Comparison of ENCODE assay signal across 1 cellular context in genomic region chr2:8481463-8482009, GRCh38.
TF ChIP-seq lines count a peak whose summit lies in the region.

No MANE protein-coding gene starts in this region.

TF ChIP-seq in GM12878, 131 proteins besides CTCF, POLR2A, EP300 and RAD21 (continued from another document and continues in another):
- TF ChIP-seq BCLAF1 (IDR thresholded peaks at IDR 0.05) (no peak), CHD2 (IDR thresholded peaks at IDR 0.05; ENCODE audit: borderline replicate concordance, low read depth, low read length) (0 out of 2 replicates have a peak, but pooled peaks have one; percentile 40), GABPA (IDR thresholded peaks at IDR 0.05; ENCODE audit: low read depth) (no peak), DPF2 (IDR thresholded peaks at IDR 0.05) (peak; percentile 78), PML (IDR thresholded peaks at IDR 0.05; ENCODE audit: low read length) (no peak), JUNB (IDR thresholded peaks at IDR 0.05) (peak; percentile 51; the same call in 1 of the 2 replicates), RBBP5 (conservative IDR thresholded peaks at IDR 0.05) (no peak), RAD51 (IDR thresholded peaks at IDR 0.05) (no peak), POLR2AphosphoS5 (IDR thresholded peaks at IDR 0.05; ENCODE audit: low read length) (no peak), MTA3 (IDR thresholded peaks at IDR 0.05; ENCODE audit: borderline replicate concordance, low read length) (no peak; the same call in 1 of the 2 replicates), RB1 (IDR thresholded peaks at IDR 0.05; ENCODE audit: borderline replicate concordance) (no peak), IRF4 (IDR thresholded peaks at IDR 0.05; ENCODE audit: low read depth, low read length) (no peak; the same call in 1 of the 2 replicates), CHD4 (IDR thresholded peaks at IDR 0.05) (no peak), SMAD5 (IDR thresholded peaks at IDR 0.05; ENCODE audit: low read depth) (no peak), E2F8 (IDR thresholded peaks at IDR 0.05; ENCODE audit: low read depth, partially characterized antibody) (no peak), SIX5 (IDR thresholded peaks at IDR 0.05; ENCODE audit: low read depth, low read length, severe bottlenecking) (no peak), RUNX3 (IDR thresholded peaks at IDR 0.05; ENCODE audit: low read length) (peak; percentile 94), ATF2 (IDR thresholded peaks at IDR 0.05; ENCODE audit: low read length) (peak; percentile 89), TCF12 (IDR thresholded peaks at IDR 0.05; ENCODE audit: low read depth, low read length) (no peak; the same call in 1 of the 2 replicates), TCF3 (IDR thresholded peaks at IDR 0.05; ENCODE audit: borderline replicate concordance, insufficient read depth, low read depth, low read length) (0 out of 2 replicates have a peak, but pooled peaks have one; percentile 38), POLR2AphosphoS2 (IDR thresholded peaks at IDR 0.05; ENCODE audit: low read depth, low read length) (no peak), CBFB (IDR thresholded peaks at IDR 0.05; ENCODE audit: low read depth) (peak; percentile 87), ETV6 (conservative IDR thresholded peaks at IDR 0.05 in 1 of 2, IDR thresholded peaks at IDR 0.05 in 1 of 2; ENCODE audit: borderline replicate concordance in 1 of 2, low read depth in 1 of 2) (no peak), ZBTB33 (IDR thresholded peaks at IDR 0.05) (no peak), KAT2A (conservative IDR thresholded peaks at IDR 0.05; ENCODE audit: control insufficient read depth, low read depth, low read length) (no peak), ZNF24 (IDR thresholded peaks at IDR 0.05) (no peak), ESRRA (IDR thresholded peaks at IDR 0.05; ENCODE audit: low read length) (no peak), HDGF (IDR thresholded peaks at IDR 0.05) (0 out of 2 replicates have a peak, but pooled peaks have one; percentile 59), MEF2A (IDR thresholded peaks at IDR 0.05; ENCODE audit: insufficient read depth, low read depth, low read length) (no peak), ZNF274 (IDR thresholded peaks at IDR 0.05; ENCODE audit: insufficient read depth, insufficient read length) (no peak), FOXK2 (IDR thresholded peaks at IDR 0.05) (no peak), PAX8 (IDR thresholded peaks at IDR 0.05) (no peak), CBX3 (IDR thresholded peaks at IDR 0.05; ENCODE audit: borderline replicate concordance, low read depth) (no peak), IRF3 (IDR thresholded peaks at IDR 0.05) (no peak), JUND (IDR thresholded peaks at IDR 0.05; ENCODE audit: low read depth, low read length) (peak; percentile 17; the same call in 1 of the 2 replicates)
- TF ChIP-seq, protein P1, sequence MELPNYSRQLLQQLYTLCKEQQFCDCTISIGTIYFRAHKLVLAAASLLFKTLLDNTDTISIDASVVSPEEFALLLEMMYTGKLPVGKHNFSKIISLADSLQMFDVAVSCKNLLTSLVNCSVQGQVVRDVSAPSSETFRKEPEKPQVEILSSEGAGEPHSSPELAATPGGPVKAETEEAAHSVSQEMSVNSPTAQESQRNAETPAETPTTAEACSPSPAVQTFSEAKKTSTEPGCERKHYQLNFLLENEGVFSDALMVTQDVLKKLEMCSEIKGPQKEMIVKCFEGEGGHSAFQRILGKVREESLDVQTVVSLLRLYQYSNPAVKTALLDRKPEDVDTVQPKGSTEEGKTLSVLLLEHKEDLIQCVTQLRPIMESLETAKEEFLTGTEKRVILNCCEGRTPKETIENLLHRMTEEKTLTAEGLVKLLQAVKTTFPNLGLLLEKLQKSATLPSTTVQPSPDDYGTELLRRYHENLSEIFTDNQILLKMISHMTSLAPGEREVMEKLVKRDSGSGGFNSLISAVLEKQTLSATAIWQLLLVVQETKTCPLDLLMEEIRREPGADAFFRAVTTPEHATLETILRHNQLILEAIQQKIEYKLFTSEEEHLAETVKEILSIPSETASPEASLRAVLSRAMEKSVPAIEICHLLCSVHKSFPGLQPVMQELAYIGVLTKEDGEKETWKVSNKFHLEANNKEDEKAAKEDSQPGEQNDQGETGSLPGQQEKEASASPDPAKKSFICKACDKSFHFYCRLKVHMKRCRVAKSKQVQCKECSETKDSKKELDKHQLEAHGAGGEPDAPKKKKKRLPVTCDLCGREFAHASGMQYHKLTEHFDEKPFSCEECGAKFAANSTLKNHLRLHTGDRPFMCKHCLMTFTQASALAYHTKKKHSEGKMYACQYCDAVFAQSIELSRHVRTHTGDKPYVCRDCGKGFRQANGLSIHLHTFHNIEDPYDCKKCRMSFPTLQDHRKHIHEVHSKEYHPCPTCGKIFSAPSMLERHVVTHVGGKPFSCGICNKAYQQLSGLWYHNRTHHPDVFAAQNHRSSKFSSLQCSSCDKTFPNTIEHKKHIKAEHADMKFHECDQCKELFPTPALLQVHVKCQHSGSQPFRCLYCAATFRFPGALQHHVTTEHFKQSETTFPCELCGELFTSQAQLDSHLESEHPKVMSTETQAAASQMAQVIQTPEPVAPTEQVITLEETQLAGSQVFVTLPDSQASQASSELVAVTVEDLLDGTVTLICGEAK (IDR thresholded peaks at IDR 0.05; ENCODE audit: borderline replicate concordance) = no peak
- TF ChIP-seq, protein P2, sequence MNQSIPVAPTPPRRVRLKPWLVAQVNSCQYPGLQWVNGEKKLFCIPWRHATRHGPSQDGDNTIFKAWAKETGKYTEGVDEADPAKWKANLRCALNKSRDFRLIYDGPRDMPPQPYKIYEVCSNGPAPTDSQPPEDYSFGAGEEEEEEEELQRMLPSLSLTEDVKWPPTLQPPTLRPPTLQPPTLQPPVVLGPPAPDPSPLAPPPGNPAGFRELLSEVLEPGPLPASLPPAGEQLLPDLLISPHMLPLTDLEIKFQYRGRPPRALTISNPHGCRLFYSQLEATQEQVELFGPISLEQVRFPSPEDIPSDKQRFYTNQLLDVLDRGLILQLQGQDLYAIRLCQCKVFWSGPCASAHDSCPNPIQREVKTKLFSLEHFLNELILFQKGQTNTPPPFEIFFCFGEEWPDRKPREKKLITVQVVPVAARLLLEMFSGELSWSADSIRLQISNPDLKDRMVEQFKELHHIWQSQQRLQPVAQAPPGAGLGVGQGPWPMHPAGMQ (IDR thresholded peaks at IDR 0.05; ENCODE audit: borderline replicate concordance) = no peak
- TF ChIP-seq, protein P3, sequence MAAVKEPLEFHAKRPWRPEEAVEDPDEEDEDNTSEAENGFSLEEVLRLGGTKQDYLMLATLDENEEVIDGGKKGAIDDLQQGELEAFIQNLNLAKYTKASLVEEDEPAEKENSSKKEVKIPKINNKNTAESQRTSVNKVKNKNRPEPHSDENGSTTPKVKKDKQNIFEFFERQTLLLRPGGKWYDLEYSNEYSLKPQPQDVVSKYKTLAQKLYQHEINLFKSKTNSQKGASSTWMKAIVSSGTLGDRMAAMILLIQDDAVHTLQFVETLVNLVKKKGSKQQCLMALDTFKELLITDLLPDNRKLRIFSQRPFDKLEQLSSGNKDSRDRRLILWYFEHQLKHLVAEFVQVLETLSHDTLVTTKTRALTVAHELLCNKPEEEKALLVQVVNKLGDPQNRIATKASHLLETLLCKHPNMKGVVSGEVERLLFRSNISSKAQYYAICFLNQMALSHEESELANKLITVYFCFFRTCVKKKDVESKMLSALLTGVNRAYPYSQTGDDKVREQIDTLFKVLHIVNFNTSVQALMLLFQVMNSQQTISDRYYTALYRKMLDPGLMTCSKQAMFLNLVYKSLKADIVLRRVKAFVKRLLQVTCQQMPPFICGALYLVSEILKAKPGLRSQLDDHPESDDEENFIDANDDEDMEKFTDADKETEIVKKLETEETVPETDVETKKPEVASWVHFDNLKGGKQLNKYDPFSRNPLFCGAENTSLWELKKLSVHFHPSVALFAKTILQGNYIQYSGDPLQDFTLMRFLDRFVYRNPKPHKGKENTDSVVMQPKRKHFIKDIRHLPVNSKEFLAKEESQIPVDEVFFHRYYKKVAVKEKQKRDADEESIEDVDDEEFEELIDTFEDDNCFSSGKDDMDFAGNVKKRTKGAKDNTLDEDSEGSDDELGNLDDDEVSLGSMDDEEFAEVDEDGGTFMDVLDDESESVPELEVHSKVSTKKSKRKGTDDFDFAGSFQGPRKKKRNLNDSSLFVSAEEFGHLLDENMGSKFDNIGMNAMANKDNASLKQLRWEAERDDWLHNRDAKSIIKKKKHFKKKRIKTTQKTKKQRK (IDR thresholded peaks at IDR 0.05; ENCODE audit: low read depth, low read length) = no peak
- TF ChIP-seq, protein P4, sequence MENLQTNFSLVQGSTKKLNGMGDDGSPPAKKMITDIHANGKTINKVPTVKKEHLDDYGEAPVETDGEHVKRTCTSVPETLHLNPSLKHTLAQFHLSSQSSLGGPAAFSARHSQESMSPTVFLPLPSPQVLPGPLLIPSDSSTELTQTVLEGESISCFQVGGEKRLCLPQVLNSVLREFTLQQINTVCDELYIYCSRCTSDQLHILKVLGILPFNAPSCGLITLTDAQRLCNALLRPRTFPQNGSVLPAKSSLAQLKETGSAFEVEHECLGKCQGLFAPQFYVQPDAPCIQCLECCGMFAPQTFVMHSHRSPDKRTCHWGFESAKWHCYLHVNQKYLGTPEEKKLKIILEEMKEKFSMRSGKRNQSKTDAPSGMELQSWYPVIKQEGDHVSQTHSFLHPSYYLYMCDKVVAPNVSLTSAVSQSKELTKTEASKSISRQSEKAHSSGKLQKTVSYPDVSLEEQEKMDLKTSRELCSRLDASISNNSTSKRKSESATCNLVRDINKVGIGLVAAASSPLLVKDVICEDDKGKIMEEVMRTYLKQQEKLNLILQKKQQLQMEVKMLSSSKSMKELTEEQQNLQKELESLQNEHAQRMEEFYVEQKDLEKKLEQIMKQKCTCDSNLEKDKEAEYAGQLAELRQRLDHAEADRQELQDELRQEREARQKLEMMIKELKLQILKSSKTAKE (IDR thresholded peaks at IDR 0.05; ENCODE audit: low read depth, poor library complexity, severe bottlenecking) = no peak
